Comparison of ENCODE assay signal across 1 cellular context in genomic region chr3:50536471-50537180, GRCh38.
TF ChIP-seq lines count a peak whose summit lies in the region.

No MANE protein-coding gene starts in this region.

TF ChIP-seq in GM23338, 12 proteins besides CTCF, POLR2A, EP300 and RAD21 (continued from another document):
- no peak for TF ChIP-seq REST (IDR thresholded peaks at IDR 0.05; ENCODE audit: unreplicated experiment)
- TF ChIP-seq ZNF114 (CRISPR knock-in tag; IDR thresholded peaks at IDR 0.05), result no peak
- no peak for TF ChIP-seq EZH2 (IDR thresholded peaks at IDR 0.05; ENCODE audit: low read depth, unreplicated experiment)
- no peak for TF ChIP-seq POLR2AphosphoS5 (IDR thresholded peaks at IDR 0.05; ENCODE audit: low read depth)
- TF ChIP-seq ZNF331 (CRISPR knock-in tag; IDR thresholded peaks at IDR 0.05; ENCODE audit: low read depth), result no peak
